10 cellular contexts compared by ENCODE assay signal in the genomic region with DNA sequence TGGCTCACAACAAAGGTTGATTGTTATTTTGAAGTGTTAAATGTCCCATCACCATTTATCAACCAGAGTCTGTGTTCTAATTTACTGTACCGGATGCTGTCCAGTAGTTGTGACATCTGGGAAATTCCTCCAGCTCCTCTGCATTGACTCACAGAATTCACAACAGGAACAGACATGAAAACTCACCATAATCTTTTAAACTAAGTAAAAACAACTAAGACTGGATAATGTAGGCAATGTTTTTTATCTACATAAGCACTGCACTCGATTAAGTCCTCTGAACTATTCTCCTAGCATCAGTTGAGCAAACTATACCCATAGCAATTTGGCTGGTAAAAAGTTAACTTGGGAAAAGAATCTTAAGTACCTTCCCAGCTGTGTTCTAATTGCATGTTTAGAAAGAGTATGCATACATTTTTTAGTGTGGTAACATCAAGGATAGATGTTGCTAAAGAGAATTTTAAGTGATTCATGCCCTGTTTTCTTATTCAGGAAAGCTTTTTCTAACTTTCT. TPM values are rescaled to one million over a fixed set of nuclear protein-coding genes. Genes with fewer than 3 reads are reported as not detected.
DNase-seq lines count a peak whose midpoint lies in the region; ATAC-seq lines count a peak whose summit lies in the region.
"Had no signal": no experiment of that assay in that cellular context is flagged by ENCODE, and none has a peak within 500 bp of the region (broad histone marks: within the 10 kb centered on the region; RNA-seq: fewer than 3 reads in every experiment).

No MANE protein-coding gene starts in this region.

- H3K36me3 ChIP-seq in subcutaneous abdominal adipose tissue (ENCODE audit: control insufficient read depth in 5 of 5, insufficient read depth in 5 of 5, low read length in 5 of 5), result no peaks in the 10 kb centered on the region

- no peak overlapping the region for H3K4me3 ChIP-seq in subcutaneous abdominal adipose tissue (ENCODE audit: low read depth in 1 of 5, low read length in 5 of 5)

- H3K27ac ChIP-seq in subcutaneous abdominal adipose tissue (ENCODE audit: low read depth, low read length), result peak overlapping the region; percentile 14

- H3K9me3 Mint-ChIP-seq in activated T-cell treated with anti-CD3 and anti-CD28 coated beads, Interleukin-2, amount 50 U/mL, for 72 hours, result peaks cover 5 to 6% of the 10 kb centered on the region in 2 donors
- peaks cover 10% of the 10 kb centered on the region for H3K9me3 Mint-ChIP-seq in activated naive CD8-positive, alpha-beta T cell treated with anti-CD3 and anti-CD28 coated beads, Interleukin-2, amount 10 ng/mL, durations not matched to agents 7 days and 5 days
- H3K9me3 Mint-ChIP-seq: H9 had no signal

- peak overlapping the region; percentile 23 to 53 for H3K4me3 Mint-ChIP-seq in activated T-cell treated with anti-CD3 and anti-CD28 coated beads, Interleukin-2, amount 50 U/mL, for 72 hours
- peak overlapping the region; percentile 55 for H3K4me3 Mint-ChIP-seq in activated naive CD8-positive, alpha-beta T cell treated with anti-CD3 and anti-CD28 coated beads, Interleukin-2, amount 10 ng/mL, durations not matched to agents 7 days and 5 days
- H3K4me3 Mint-ChIP-seq: H9 had no signal

- peaks cover 0 to 4% (median 3%) of the 10 kb centered on the region in 5 donors for H3K9me3 ChIP-seq in subcutaneous abdominal adipose tissue (ENCODE audit: control insufficient read depth in 5 of 5, low read length in 5 of 5)

- ATAC-seq in activated T-cell treated with anti-CD3 and anti-CD28 coated beads, Interleukin-2, amount 50 U/mL, for 72 hours (replicated peaks in 1 of 2), result peak in 1 of 2 donors; percentile 7
- no peak for ATAC-seq in activated naive CD8-positive, alpha-beta T cell treated with anti-CD3 and anti-CD28 coated beads, Interleukin-2, amount 10 ng/mL, durations not matched to agents 7 days and 5 days (ENCODE audit: low read depth)

- POLR2A ChIA-PET in activated naive CD8-positive, alpha-beta T cell treated with anti-CD3 and anti-CD28 coated beads, Interleukin-2, amount 10 ng/mL, durations not matched to agents 7 days and 5 days (lab: Charles Lee), result interaction anchor here (1.3 kb wide), 1 partner anchor 12 kb away, joined by 3 read pairs; no protein-coding TSS in a partner anchor

- peaks cover 15 to 21% of the 10 kb centered on the region in 2 donors for H3K36me3 Mint-ChIP-seq in activated T-cell treated with anti-CD3 and anti-CD28 coated beads, Interleukin-2, amount 50 U/mL, for 72 hours (ENCODE audit: insufficient read depth in 2 of 2)
- peaks cover 20% of the 10 kb centered on the region for H3K36me3 Mint-ChIP-seq in activated naive CD8-positive, alpha-beta T cell treated with anti-CD3 and anti-CD28 coated beads, Interleukin-2, amount 10 ng/mL, durations not matched to agents 7 days and 5 days

- H3K4me1 Mint-ChIP-seq in activated T-cell treated with anti-CD3 and anti-CD28 coated beads, Interleukin-2, amount 50 U/mL, for 72 hours (ENCODE audit: low read depth), result peaks cover 85% of the 10 kb centered on the region
- H3K4me1 Mint-ChIP-seq in activated naive CD8-positive, alpha-beta T cell treated with anti-CD3 and anti-CD28 coated beads, Interleukin-2, amount 10 ng/mL, durations not matched to agents 7 days and 5 days, result peaks cover 45% of the 10 kb centered on the region

- peaks cover 0 to 11% (median 0%) of the 10 kb centered on the region in 5 donors for H3K4me1 ChIP-seq in subcutaneous abdominal adipose tissue (ENCODE audit: control insufficient read depth in 5 of 5, insufficient read depth in 5 of 5, low read length in 5 of 5)

- DNase-seq in activated T-cell treated with anti-CD3 and anti-CD28 coated beads, Interleukin-2, amount 50 U/mL, for 72 hours, result no peak
- DNase-seq in activated T-cell treated with anti-CD3 and anti-CD28 coated beads for 4 hours (no peak), hepatic stellate cell (ENCODE audit: low spot score) (peak; percentile 50), NCI-H1105 treated with DMSO at 0.1 percent for 48 hours (lab: John Stamatoyannopoulos, UW) (no peak), DMS114 treated with DMSO at 0.1 percent for 48 hours (lab: John Stamatoyannopoulos, UW; ENCODE audit: unreplicated experiment) (no peak), NCI-H1436 treated with DMSO at 0.1 percent for 48 hours (lab: John Stamatoyannopoulos, UW) (no peak)
- DNase-seq in activated naive CD8-positive, alpha-beta T cell treated with anti-CD3 and anti-CD28 coated beads, Interleukin-2, amount 10 ng/mL, durations not matched to agents 7 days and 5 days, result no peak
- DNase-seq: activated CD4-positive, alpha-beta T cell treated with anti-CD3 and anti-CD28 coated beads for 4 hours; H9 had no signal

- no peaks in the 10 kb centered on the region for H3K27me3 ChIP-seq in subcutaneous abdominal adipose tissue (ENCODE audit: control insufficient read depth in 5 of 5, insufficient read depth in 4 of 5, low read length in 5 of 5)

- no peaks in the 10 kb centered on the region for H3K27me3 Mint-ChIP-seq in activated T-cell treated with anti-CD3 and anti-CD28 coated beads, Interleukin-2, amount 50 U/mL, for 72 hours (ENCODE audit: low read depth)
- no peaks in the 10 kb centered on the region for H3K27me3 Mint-ChIP-seq in activated naive CD8-positive, alpha-beta T cell treated with anti-CD3 and anti-CD28 coated beads, Interleukin-2, amount 10 ng/mL, durations not matched to agents 7 days and 5 days

- H3K27ac Mint-ChIP-seq in activated T-cell treated with anti-CD3 and anti-CD28 coated beads, Interleukin-2, amount 50 U/mL, for 72 hours, result peak overlapping the region; percentile 64
- H3K27ac Mint-ChIP-seq in activated naive CD8-positive, alpha-beta T cell treated with anti-CD3 and anti-CD28 coated beads, Interleukin-2, amount 10 ng/mL, durations not matched to agents 7 days and 5 days, result peak overlapping the region; percentile 73
- H3K27ac Mint-ChIP-seq: H9 had no signal

- no peak overlapping the region for H3K9ac ChIP-seq in subcutaneous abdominal adipose tissue (ENCODE audit: low read length in 5 of 5)

RNA-seq across cellular contexts. Expression of gene MYO1B, which starts 42.9 kb away (rescaled TPM):
- total RNA-seq in activated T-cell treated with anti-CD3 and anti-CD28 coated beads, Interleukin-2, amount 50 U/mL, for 72 hours, result 10 to 100 TPM; 24.4 to 37.5 TPM
- 1 to 10 TPM; 3.2 to 3.9 TPM for total RNA-seq in activated naive CD8-positive, alpha-beta T cell treated with anti-CD3 and anti-CD28 coated beads, Interleukin-2, amount 10 ng/mL, durations not matched to agents 7 days and 5 days

RNA-seq across cellular contexts. Expression of gene STAT4, which starts 51.5 kb away (rescaled TPM):
- total RNA-seq in activated T-cell treated with anti-CD3 and anti-CD28 coated beads, Interleukin-2, amount 50 U/mL, for 72 hours, result 100 to 1,000 TPM; 104 to 125 TPM
- total RNA-seq in activated naive CD8-positive, alpha-beta T cell treated with anti-CD3 and anti-CD28 coated beads, Interleukin-2, amount 10 ng/mL, durations not matched to agents 7 days and 5 days, result 100 to 1,000 TPM; 170 to 177 TPM

Comparison
In these comparisons a context has a peak if more than half of its experiments do, and no peak if none do; other contexts are left out.
1. RNA of gene MYO1B, which starts 42.9 kb away (total RNA-seq): 24.4 to 37.5 TPM in activated T-cell treated with anti-CD3 and anti-CD28 coated beads, Interleukin-2, amount 50 U/mL, for 72 hours; 3.2 to 3.9 TPM in activated naive CD8-positive, alpha-beta T cell treated with anti-CD3 and anti-CD28 coated beads, Interleukin-2, amount 10 ng/mL, durations not matched to agents 7 days and 5 days; every median in the first group is over 4 times any median in the second.